Comparison of ENCODE assay signal across 12 cellular contexts in the genomic region with DNA sequence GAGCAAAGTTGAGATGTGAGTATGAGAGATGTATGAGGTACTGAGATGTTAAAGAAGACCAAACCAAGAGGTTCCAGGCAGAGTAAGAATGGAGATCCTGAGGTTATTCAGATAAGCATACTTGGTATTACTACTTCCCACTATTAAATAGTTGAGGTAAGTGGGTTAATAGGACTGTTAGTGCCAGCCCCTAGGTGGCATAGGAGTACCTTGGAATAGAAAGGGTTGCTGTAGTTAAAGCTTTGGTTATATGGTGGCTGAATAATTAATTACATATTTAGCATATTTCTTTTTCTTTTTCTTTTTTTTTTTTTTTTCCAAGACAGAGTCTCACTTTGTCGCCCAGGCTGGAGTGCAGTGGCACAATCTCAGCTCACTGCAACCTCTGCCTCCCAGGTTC.
DNase-seq lines count a peak whose midpoint lies in the region; TF ChIP-seq lines count a peak whose summit lies in the region.
"Had no signal": no experiment of that assay in that cellular context is flagged by ENCODE, and none has a peak within 500 bp of the region (broad histone marks: within the 10 kb centered on the region; RNA-seq: fewer than 3 reads in every experiment).

No MANE protein-coding gene starts in this region.

- no peak overlapping the region for H3K4me3 ChIP-seq in SJCRH30
- H3K4me3 ChIP-seq: K562, psoas muscle had no signal

- DNase-seq in DMS 273 (lab: John Stamatoyannopoulos, UW; ENCODE audit: unreplicated experiment) = peak; percentile 34
- no peak for DNase-seq in DMS 273 treated with DMSO at 0.1 percent for 48 hours (lab: John Stamatoyannopoulos, UW)
- DNase-seq in SJCRH30 = peak; percentile 8 to 23
- peak; percentile 7 for DNase-seq in iPS DF 4.7 (ENCODE audit: extremely low read depth, low spot score)
- DNase-seq in NCI-H2107 treated with DMSO at 0.1 percent for 48 hours (lab: John Stamatoyannopoulos, UW; ENCODE audit: unreplicated experiment) = no peak
- no peak for DNase-seq in GM13976 (ENCODE audit: low spot score)
- DNase-seq in stimulated activated CD4-positive, alpha-beta T cell treated with anti-CD3 and anti-CD28 coated beads, Interleukin-1b, Interleukin-23, amount 100 ng/mL, for 48 hours = no peak
- DNase-seq: 8988T, psoas muscle, trophoblast cell had no signal

- H3K36me3 ChIP-seq in SJCRH30 = no peaks in the 10 kb centered on the region

- no peaks in the 10 kb centered on the region for H3K9me3 ChIP-seq in SJCRH30 (replicated peaks)
- H3K9me3 ChIP-seq: psoas muscle had no signal

- no peaks in the 10 kb centered on the region for H3K27me3 ChIP-seq in SJCRH30

- in situ Hi-C loops in GM13976 (cut with MboI; ENCODE audit: low sequenced_read_pairs, unreplicated experiment) = no loop called here

- TF ChIP-seq EP300 in Ishikawa (IDR thresholded peaks at IDR 0.05; ENCODE audit: borderline replicate concordance) = no peak

- no peaks in the 10 kb centered on the region; the same call in 1 of the 2 replicates for H3K4me1 ChIP-seq in SJCRH30
- H3K4me1 ChIP-seq: psoas muscle had no signal

- peak; percentile 38; the same call in 1 of the 2 replicates for TF ChIP-seq RAD21 in Ishikawa (IDR thresholded peaks at IDR 0.05; ENCODE audit: low read depth)

- no peak overlapping the region for H3K27ac ChIP-seq in SJCRH30
- H3K27ac ChIP-seq: psoas muscle had no signal

- no peak for TF ChIP-seq CTCF in GM13976 (IDR thresholded peaks at IDR 0.05; ENCODE audit: borderline replicate concordance, control extremely low read depth, extremely low read depth, insufficient read depth, missing control alignments)

TF ChIP-seq in Ishikawa, 13 proteins besides CTCF, POLR2A, EP300 and RAD21:
- TF ChIP-seq YY1 (IDR thresholded peaks at IDR 0.05; ENCODE audit: low read depth) = no peak
- no peak for TF ChIP-seq TAF1 (IDR thresholded peaks at IDR 0.05; ENCODE audit: low read depth)
- TF ChIP-seq, protein P1, sequence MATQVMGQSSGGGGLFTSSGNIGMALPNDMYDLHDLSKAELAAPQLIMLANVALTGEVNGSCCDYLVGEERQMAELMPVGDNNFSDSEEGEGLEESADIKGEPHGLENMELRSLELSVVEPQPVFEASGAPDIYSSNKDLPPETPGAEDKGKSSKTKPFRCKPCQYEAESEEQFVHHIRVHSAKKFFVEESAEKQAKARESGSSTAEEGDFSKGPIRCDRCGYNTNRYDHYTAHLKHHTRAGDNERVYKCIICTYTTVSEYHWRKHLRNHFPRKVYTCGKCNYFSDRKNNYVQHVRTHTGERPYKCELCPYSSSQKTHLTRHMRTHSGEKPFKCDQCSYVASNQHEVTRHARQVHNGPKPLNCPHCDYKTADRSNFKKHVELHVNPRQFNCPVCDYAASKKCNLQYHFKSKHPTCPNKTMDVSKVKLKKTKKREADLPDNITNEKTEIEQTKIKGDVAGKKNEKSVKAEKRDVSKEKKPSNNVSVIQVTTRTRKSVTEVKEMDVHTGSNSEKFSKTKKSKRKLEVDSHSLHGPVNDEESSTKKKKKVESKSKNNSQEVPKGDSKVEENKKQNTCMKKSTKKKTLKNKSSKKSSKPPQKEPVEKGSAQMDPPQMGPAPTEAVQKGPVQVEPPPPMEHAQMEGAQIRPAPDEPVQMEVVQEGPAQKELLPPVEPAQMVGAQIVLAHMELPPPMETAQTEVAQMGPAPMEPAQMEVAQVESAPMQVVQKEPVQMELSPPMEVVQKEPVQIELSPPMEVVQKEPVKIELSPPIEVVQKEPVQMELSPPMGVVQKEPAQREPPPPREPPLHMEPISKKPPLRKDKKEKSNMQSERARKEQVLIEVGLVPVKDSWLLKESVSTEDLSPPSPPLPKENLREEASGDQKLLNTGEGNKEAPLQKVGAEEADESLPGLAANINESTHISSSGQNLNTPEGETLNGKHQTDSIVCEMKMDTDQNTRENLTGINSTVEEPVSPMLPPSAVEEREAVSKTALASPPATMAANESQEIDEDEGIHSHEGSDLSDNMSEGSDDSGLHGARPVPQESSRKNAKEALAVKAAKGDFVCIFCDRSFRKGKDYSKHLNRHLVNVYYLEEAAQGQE (IDR thresholded peaks at IDR 0.05; ENCODE audit: low read depth) = no peak
- TF ChIP-seq TCF12 (IDR thresholded peaks at IDR 0.05; ENCODE audit: low read depth) = no peak
- TF ChIP-seq CEBPB (IDR thresholded peaks at IDR 0.05) = no peak
- TF ChIP-seq, protein P2, sequence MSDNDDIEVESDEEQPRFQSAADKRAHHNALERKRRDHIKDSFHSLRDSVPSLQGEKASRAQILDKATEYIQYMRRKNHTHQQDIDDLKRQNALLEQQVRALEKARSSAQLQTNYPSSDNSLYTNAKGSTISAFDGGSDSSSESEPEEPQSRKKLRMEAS (IDR thresholded peaks at IDR 0.05) = no peak
- TF ChIP-seq FOXM1 (IDR thresholded peaks at IDR 0.05; ENCODE audit: borderline replicate concordance, low read depth) = no peak
- no peak for TF ChIP-seq TEAD4 (IDR thresholded peaks at IDR 0.05)
- no peak for TF ChIP-seq NFIC (IDR thresholded peaks at IDR 0.05)
- TF ChIP-seq, protein P3, sequence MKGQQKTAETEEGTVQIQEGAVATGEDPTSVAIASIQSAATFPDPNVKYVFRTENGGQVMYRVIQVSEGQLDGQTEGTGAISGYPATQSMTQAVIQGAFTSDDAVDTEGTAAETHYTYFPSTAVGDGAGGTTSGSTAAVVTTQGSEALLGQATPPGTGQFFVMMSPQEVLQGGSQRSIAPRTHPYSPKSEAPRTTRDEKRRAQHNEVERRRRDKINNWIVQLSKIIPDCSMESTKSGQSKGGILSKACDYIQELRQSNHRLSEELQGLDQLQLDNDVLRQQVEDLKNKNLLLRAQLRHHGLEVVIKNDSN (IDR thresholded peaks at IDR 0.05) = no peak
- no peak for TF ChIP-seq CREB1 (IDR thresholded peaks at IDR 0.05; ENCODE audit: low read depth)
- no peak for TF ChIP-seq ZBTB7A (IDR thresholded peaks at IDR 0.05; ENCODE audit: low read depth)
- TF ChIP-seq EGR1 (IDR thresholded peaks at IDR 0.05) = no peak

Comparison
In these comparisons a context has a peak if more than half of its experiments do, and no peak if none do; other contexts are left out.
1. DNase-seq: peak in DMS 273 (single experiment), SJCRH30 (2 of 2) and iPS DF 4.7 (single experiment); none in DMS 273 treated with DMSO at 0.1 percent for 48 hours (single experiment), NCI-H2107 treated with DMSO at 0.1 percent for 48 hours (single experiment), GM13976 (single experiment) and stimulated activated CD4-positive, alpha-beta T cell treated with anti-CD3 and anti-CD28 coated beads, Interleukin-1b, Interleukin-23, amount 100 ng/mL, for 48 hours (single experiment).